Comparison of ENCODE assay signal across 17 cellular contexts in genomic region chr2:108833219-108833618, GRCh38. TPM values are rescaled to one million over a fixed set of nuclear protein-coding genes. Genes with fewer than 3 reads are reported as not detected.
DNase-seq lines count a peak whose midpoint lies in the region; TF ChIP-seq lines count a peak whose summit lies in the region.
"Had no signal": no experiment of that assay in that cellular context is flagged by ENCODE, and none has a peak within 500 bp of the region (broad histone marks: within the 10 kb centered on the region; RNA-seq: fewer than 3 reads in every experiment).

No MANE protein-coding gene starts in this region.

- H3K27me3 ChIP-seq in PC-9 (ENCODE audit: insufficient read depth, low read depth) (no peaks in the 10 kb centered on the region), fibroblast of lung (ENCODE audit: control insufficient read depth, insufficient read depth, low read length) (no peaks in the 10 kb centered on the region)
- H3K27me3 ChIP-seq: BLaER1 treated with 17β-estradiol and CSF1 and Interleukin-3, amounts not matched to agents 10 nM and 100 nM; body of pancreas; heart right ventricle had no signal

- H4K20me1 ChIP-seq in PC-9 (ENCODE audit: insufficient read depth) (no peaks in the 10 kb centered on the region), fibroblast of lung (ENCODE audit: control insufficient read depth, extremely low read depth, insufficient read depth, low read length) (no peaks in the 10 kb centered on the region)
- H4K20me1 ChIP-seq: BLaER1 treated with 17β-estradiol and CSF1 and Interleukin-3, amounts not matched to agents 10 nM and 100 nM had no signal

- intact Hi-C loops in PC-9 (cut with micrococcal nuclease; ENCODE audit: unreplicated experiment) = no loop called here

- 0 out of 2 replicates have a peak, but pooled peaks cover 7% of the 10 kb centered on the region for H3K36me3 ChIP-seq in PC-9 (ENCODE audit: low read depth)
- H3K36me3 ChIP-seq in fibroblast of lung (ENCODE audit: control insufficient read depth, insufficient read depth, low read length) = no peaks in the 10 kb centered on the region
- H3K36me3 ChIP-seq: heart right ventricle, lower lobe of right lung, WERI-Rb-1 had no signal

- H2AFZ ChIP-seq in PC-9 (no peak overlapping the region), fibroblast of lung (ENCODE audit: low read length) (no peak overlapping the region)

- DNase-seq in DMS53 treated with DMSO at 0.1 percent for 48 hours (lab: John Stamatoyannopoulos, UW; ENCODE audit: unreplicated experiment) (peak; percentile 59), PC-9 (peak in 1 of 2 experiments; percentile 43), fibroblast of lung (ENCODE audit: low read depth in 2 of 2) (peak; percentile 2 to 33), NCI-H524 (lab: John Stamatoyannopoulos, UW) (no peak), AG20443 (ENCODE audit: low spot score) (no peak), COLO668 (lab: John Stamatoyannopoulos, UW; ENCODE audit: unreplicated experiment) (no peak), midbrain (lab: John Stamatoyannopoulos, UW) (no peak)
- DNase-seq: body of pancreas; effector CD8-positive, alpha-beta T cell; heart right ventricle; lower lobe of right lung; NCI-H1930; nucleus accumbens; WERI-Rb-1 had no signal

- H3K4me3 ChIP-seq in PC-9 (no peak overlapping the region), fibroblast of lung (replicated peaks in 1 of 4; ENCODE audit: control extremely low read depth in 1 of 4, insufficient read depth in 1 of 4, low read depth in 3 of 4, low read length in 4 of 4) (no peak overlapping the region)
- H3K4me3 ChIP-seq: BLaER1 treated with 17β-estradiol and CSF1 and Interleukin-3, amounts not matched to agents 10 nM and 100 nM; body of pancreas; heart right ventricle; lower lobe of right lung had no signal

- POLR2A ChIA-PET in PC-9 (lab: Charles Lee; ENCODE audit: unreplicated experiment) = no interaction called here

- H3K27ac ChIP-seq in C4-2B (peak overlapping the region; percentile 84), PC-9 (peak overlapping the region; percentile 24; the same call in 1 of the 2 replicates), fibroblast of lung (ENCODE audit: insufficient read depth, low read length) (no peak overlapping the region)
- H3K27ac ChIP-seq: BLaER1 treated with 17β-estradiol and CSF1 and Interleukin-3, amounts not matched to agents 10 nM and 100 nM; body of pancreas; heart right ventricle; KMS-11; lower lobe of right lung; WERI-Rb-1 had no signal

- H3K9me3 ChIP-seq in PC-9 (ENCODE audit: insufficient read depth, low read depth) = peaks cover 5% of the 10 kb centered on the region; the same call in 1 of the 2 replicates
- no peaks in the 10 kb centered on the region for H3K9me3 ChIP-seq in fibroblast of lung (ENCODE audit: control insufficient read depth, insufficient read depth, low read depth, low read length)
- H3K9me3 ChIP-seq: body of pancreas had no signal

- H3K4me2 ChIP-seq in PC-9 (peak overlapping the region; percentile 28), fibroblast of lung (ENCODE audit: extremely low read depth, insufficient read depth, low read length) (no peak overlapping the region)
- H3K4me2 ChIP-seq: KMS-11 had no signal

- peaks cover 12% of the 10 kb centered on the region; the same call in 1 of the 2 replicates for H3F3A ChIP-seq in PC-9 (ENCODE audit: insufficient read depth, low read depth)

- BruUV-seq in PC-9 (replicated peaks; lab: Mats Ljungman, UMichigan) = no TSS peak

- no peaks in the 10 kb centered on the region for H3K9me2 ChIP-seq in PC-9 (ENCODE audit: insufficient read depth)

- H3K4me1 ChIP-seq in PC-9 (replicated peaks; ENCODE audit: insufficient read depth) = peaks cover 10% of the 10 kb centered on the region
- H3K4me1 ChIP-seq in fibroblast of lung (ENCODE audit: control insufficient read depth, extremely low read depth, insufficient read depth, low read length) = no peaks in the 10 kb centered on the region
- H3K4me1 ChIP-seq: body of pancreas, heart right ventricle, lower lobe of right lung had no signal

- H3K9ac ChIP-seq in fibroblast of lung (ENCODE audit: insufficient read depth, low read length) = no peak overlapping the region
- H3K9ac ChIP-seq: BLaER1 treated with 17β-estradiol and CSF1 and Interleukin-3, amounts not matched to agents 10 nM and 100 nM; KMS-11 had no signal

- H3K79me2 ChIP-seq in PC-9 (ENCODE audit: low read depth) = no peaks in the 10 kb centered on the region
- H3K79me2 ChIP-seq in fibroblast of lung (ENCODE audit: control insufficient read depth, insufficient read depth, low read length) = no peaks in the 10 kb centered on the region

- CTCF ChIA-PET in PC-9 (lab: Charles Lee) = interaction anchor here (0.6 kb wide), 1 partner anchor 653 kb away, joined by 3 read pairs; no protein-coding TSS in a partner anchor

- no peak for TF ChIP-seq CTCF in C4-2B (conservative IDR thresholded peaks at IDR 0.05)
- TF ChIP-seq CTCF in PC-9 (conservative IDR thresholded peaks at IDR 0.05) = no peak
- TF ChIP-seq CTCF in fibroblast of lung (conservative IDR thresholded peaks at IDR 0.05 in 1 of 2, IDR thresholded peaks at IDR 0.05 in 1 of 2; ENCODE audit: low read depth in 1 of 2, low read length in 2 of 2) = no peak

RNA-seq across cellular contexts. Expression of gene CCDC138, which starts 46.6 kb away (rescaled TPM):
- total RNA-seq in PC-9 (2021) (9.5 and 10.1 TPM in 2 replicates), fibroblast of lung (3.3 and 4.1 TPM in 2 replicates)
- 1.7 and 2.6 TPM in 2 replicates for polyA plus RNA-seq in fibroblast of lung
- polyA plus RNA-seq in fibroblast of lung (2012) = 1.2 and 1.7 TPM in 2 replicates
- polyA minus RNA-seq in fibroblast of lung (ENCODE audit: low replicate concordance) = 0.67 TPM in 1 of 2 replicates, not detected in the other

Comparison
In these comparisons a context has a peak if more than half of its experiments do, and no peak if none do; other contexts are left out.
1. DNase-seq: peak in DMS53 treated with DMSO at 0.1 percent for 48 hours (single experiment) and fibroblast of lung (2 of 2); none in NCI-H524 (0 of 2), AG20443 (single experiment), COLO668 (single experiment) and midbrain (single experiment).